In the genomic region with DNA sequence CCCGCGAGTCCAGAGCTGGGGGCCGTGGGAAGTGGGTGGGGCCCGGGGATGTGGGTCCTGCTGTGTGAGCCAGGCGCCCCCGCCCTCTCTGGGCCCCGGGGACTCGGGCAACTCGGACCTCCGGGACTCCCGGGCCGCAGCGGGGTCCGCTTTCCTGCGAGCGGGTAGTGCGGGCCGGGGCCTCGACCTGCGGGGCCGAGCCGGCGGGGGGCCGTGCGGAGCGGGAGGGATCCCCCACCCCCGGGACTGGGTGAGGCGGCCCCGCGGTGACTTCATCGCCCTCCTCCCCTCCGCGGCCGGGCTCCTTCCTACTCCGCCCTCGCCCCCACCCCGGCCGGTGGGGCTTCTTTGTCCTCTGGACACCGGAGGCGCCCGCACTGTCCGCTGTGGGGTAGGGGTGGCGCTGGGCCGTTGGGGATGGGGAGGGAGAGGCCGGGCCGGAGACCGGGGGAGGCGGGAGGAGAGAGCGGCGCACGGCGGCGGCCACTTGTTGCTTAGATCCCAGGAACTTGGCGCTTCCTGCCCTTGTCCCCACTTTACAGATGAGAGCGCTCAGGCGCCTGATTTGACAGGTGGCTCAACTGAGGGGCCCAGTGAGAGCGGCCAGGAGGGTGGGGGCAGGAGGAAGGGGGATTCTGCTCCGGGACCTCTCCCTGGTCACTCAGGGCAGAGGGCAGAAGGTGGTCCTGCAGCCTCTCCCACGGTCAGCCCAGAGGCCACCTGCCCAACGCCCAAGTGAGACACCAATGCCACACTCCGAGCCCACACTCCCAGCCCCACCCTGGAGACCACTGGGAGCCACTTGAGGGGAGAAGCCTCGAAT, we compare ENCODE assay signal across 1 cellular context.
TF ChIP-seq lines count a peak whose summit lies in the region.

No MANE protein-coding gene starts in this region.

TF ChIP-seq in HepG2, 621 proteins besides CTCF, POLR2A, EP300 and RAD21 (continued from another document and continues in another):
- TF ChIP-seq, protein P1, sequence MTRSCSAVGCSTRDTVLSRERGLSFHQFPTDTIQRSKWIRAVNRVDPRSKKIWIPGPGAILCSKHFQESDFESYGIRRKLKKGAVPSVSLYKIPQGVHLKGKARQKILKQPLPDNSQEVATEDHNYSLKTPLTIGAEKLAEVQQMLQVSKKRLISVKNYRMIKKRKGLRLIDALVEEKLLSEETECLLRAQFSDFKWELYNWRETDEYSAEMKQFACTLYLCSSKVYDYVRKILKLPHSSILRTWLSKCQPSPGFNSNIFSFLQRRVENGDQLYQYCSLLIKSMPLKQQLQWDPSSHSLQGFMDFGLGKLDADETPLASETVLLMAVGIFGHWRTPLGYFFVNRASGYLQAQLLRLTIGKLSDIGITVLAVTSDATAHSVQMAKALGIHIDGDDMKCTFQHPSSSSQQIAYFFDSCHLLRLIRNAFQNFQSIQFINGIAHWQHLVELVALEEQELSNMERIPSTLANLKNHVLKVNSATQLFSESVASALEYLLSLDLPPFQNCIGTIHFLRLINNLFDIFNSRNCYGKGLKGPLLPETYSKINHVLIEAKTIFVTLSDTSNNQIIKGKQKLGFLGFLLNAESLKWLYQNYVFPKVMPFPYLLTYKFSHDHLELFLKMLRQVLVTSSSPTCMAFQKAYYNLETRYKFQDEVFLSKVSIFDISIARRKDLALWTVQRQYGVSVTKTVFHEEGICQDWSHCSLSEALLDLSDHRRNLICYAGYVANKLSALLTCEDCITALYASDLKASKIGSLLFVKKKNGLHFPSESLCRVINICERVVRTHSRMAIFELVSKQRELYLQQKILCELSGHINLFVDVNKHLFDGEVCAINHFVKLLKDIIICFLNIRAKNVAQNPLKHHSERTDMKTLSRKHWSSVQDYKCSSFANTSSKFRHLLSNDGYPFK (CRISPR knock-in tag; IDR thresholded peaks at IDR 0.05; ENCODE audit: borderline replicate concordance) = no peak
- no peak for TF ChIP-seq GTF2F1 (IDR thresholded peaks at IDR 0.05; ENCODE audit: low read length)
- TF ChIP-seq ZNF589 (CRISPR knock-in tag; conservative IDR thresholded peaks at IDR 0.05) = no peak
- TF ChIP-seq, protein P2, sequence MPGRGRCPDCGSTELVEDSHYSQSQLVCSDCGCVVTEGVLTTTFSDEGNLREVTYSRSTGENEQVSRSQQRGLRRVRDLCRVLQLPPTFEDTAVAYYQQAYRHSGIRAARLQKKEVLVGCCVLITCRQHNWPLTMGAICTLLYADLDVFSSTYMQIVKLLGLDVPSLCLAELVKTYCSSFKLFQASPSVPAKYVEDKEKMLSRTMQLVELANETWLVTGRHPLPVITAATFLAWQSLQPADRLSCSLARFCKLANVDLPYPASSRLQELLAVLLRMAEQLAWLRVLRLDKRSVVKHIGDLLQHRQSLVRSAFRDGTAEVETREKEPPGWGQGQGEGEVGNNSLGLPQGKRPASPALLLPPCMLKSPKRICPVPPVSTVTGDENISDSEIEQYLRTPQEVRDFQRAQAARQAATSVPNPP (CRISPR knock-in tag; IDR thresholded peaks at IDR 0.05) = no peak
- TF ChIP-seq, protein P3, sequence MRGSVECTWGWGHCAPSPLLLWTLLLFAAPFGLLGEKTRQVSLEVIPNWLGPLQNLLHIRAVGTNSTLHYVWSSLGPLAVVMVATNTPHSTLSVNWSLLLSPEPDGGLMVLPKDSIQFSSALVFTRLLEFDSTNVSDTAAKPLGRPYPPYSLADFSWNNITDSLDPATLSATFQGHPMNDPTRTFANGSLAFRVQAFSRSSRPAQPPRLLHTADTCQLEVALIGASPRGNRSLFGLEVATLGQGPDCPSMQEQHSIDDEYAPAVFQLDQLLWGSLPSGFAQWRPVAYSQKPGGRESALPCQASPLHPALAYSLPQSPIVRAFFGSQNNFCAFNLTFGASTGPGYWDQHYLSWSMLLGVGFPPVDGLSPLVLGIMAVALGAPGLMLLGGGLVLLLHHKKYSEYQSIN (CRISPR knock-in tag; IDR thresholded peaks at IDR 0.05; ENCODE audit: borderline replicate concordance) = no peak
- no peak for TF ChIP-seq ZNF703 (CRISPR knock-in tag; IDR thresholded peaks at IDR 0.05; ENCODE audit: borderline replicate concordance)
- TF ChIP-seq KLF16 (CRISPR knock-in tag; IDR thresholded peaks at IDR 0.05) = no peak
- TF ChIP-seq SP2 (CRISPR knock-in tag; IDR thresholded peaks at IDR 0.05) = no peak
- no peak for TF ChIP-seq ZNF549 (CRISPR knock-in tag; IDR thresholded peaks at IDR 0.05)
- TF ChIP-seq ZMYM2 (CRISPR knock-in tag; IDR thresholded peaks at IDR 0.05) = peak; percentile 31; the same call in 1 of the 2 replicates
- no peak for TF ChIP-seq SKI (IDR thresholded peaks at IDR 0.05; ENCODE audit: partially characterized antibody)
- no peak for TF ChIP-seq PHF20 (CRISPR knock-in tag; IDR thresholded peaks at IDR 0.05)
- no peak; the same call in 1 of the 2 replicates for TF ChIP-seq ELF3 (CRISPR knock-in tag; IDR thresholded peaks at IDR 0.05)
- no peak for TF ChIP-seq BCL6 (CRISPR knock-in tag; IDR thresholded peaks at IDR 0.05)
- no peak for TF ChIP-seq SNAPC2 (CRISPR knock-in tag; IDR thresholded peaks at IDR 0.05)
- TF ChIP-seq, protein P4, sequence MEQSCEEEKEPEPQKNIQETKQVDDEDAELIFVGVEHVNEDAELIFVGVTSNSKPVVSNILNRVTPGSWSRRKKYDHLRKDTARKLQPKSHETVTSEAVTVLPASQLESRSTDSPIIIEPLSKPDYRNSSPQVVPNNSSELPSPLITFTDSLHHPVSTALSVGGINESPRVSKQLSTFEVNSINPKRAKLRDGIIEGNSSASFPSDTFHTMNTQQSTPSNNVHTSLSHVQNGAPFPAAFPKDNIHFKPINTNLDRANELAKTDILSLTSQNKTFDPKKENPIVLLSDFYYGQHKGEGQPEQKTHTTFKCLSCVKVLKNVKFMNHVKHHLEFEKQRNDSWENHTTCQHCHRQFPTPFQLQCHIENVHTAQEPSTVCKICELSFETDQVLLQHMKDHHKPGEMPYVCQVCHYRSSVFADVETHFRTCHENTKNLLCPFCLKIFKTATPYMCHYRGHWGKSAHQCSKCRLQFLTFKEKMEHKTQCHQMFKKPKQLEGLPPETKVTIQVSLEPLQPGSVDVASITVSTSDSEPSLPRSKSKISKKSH (CRISPR knock-in tag; IDR thresholded peaks at IDR 0.05; ENCODE audit: borderline replicate concordance) = peak; percentile 91
- TF ChIP-seq FOSL1 (CRISPR knock-in tag; IDR thresholded peaks at IDR 0.05; ENCODE audit: borderline replicate concordance) = no peak
- no peak for TF ChIP-seq ZNF562 (CRISPR knock-in tag; IDR thresholded peaks at IDR 0.05; ENCODE audit: borderline replicate concordance)
- no peak for TF ChIP-seq ZNF570 (CRISPR knock-in tag; IDR thresholded peaks at IDR 0.05; ENCODE audit: borderline replicate concordance)
- no peak for TF ChIP-seq SOX5 (CRISPR knock-in tag; IDR thresholded peaks at IDR 0.05; ENCODE audit: borderline replicate concordance)
- TF ChIP-seq ARNTL (CRISPR knock-in tag; IDR thresholded peaks at IDR 0.05) = no peak; the same call in 1 of the 2 replicates
- TF ChIP-seq RFX5 (IDR thresholded peaks at IDR 0.05; ENCODE audit: low read depth, low read length) = no peak
- no peak for TF ChIP-seq ZNF720 (CRISPR knock-in tag; IDR thresholded peaks at IDR 0.05)
- TF ChIP-seq, protein P5, sequence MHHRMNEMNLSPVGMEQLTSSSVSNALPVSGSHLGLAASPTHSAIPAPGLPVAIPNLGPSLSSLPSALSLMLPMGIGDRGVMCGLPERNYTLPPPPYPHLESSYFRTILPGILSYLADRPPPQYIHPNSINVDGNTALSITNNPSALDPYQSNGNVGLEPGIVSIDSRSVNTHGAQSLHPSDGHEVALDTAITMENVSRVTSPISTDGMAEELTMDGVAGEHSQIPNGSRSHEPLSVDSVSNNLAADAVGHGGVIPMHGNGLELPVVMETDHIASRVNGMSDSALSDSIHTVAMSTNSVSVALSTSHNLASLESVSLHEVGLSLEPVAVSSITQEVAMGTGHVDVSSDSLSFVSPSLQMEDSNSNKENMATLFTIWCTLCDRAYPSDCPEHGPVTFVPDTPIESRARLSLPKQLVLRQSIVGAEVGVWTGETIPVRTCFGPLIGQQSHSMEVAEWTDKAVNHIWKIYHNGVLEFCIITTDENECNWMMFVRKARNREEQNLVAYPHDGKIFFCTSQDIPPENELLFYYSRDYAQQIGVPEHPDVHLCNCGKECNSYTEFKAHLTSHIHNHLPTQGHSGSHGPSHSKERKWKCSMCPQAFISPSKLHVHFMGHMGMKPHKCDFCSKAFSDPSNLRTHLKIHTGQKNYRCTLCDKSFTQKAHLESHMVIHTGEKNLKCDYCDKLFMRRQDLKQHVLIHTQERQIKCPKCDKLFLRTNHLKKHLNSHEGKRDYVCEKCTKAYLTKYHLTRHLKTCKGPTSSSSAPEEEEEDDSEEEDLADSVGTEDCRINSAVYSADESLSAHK (CRISPR knock-in tag; IDR thresholded peaks at IDR 0.05; ENCODE audit: borderline replicate concordance) = no peak
- TF ChIP-seq, protein P6, sequence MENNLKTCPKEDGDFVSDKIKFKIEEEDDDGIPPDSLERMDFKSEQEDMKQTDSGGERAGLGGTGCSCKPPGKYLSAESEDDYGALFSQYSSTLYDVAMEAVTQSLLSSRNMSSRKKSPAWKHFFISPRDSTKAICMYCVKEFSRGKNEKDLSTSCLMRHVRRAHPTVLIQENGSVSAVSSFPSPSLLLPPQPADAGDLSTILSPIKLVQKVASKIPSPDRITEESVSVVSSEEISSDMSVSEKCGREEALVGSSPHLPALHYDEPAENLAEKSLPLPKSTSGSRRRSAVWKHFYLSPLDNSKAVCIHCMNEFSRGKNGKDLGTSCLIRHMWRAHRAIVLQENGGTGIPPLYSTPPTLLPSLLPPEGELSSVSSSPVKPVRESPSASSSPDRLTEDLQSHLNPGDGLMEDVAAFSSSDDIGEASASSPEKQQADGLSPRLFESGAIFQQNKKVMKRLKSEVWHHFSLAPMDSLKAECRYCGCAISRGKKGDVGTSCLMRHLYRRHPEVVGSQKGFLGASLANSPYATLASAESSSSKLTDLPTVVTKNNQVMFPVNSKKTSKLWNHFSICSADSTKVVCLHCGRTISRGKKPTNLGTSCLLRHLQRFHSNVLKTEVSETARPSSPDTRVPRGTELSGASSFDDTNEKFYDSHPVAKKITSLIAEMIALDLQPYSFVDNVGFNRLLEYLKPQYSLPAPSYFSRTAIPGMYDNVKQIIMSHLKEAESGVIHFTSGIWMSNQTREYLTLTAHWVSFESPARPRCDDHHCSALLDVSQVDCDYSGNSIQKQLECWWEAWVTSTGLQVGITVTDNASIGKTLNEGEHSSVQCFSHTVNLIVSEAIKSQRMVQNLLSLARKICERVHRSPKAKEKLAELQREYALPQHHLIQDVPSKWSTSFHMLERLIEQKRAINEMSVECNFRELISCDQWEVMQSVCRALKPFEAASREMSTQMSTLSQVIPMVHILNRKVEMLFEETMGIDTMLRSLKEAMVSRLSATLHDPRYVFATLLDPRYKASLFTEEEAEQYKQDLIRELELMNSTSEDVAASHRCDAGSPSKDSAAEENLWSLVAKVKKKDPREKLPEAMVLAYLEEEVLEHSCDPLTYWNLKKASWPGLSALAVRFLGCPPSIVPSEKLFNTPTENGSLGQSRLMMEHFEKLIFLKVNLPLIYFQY (CRISPR knock-in tag; IDR thresholded peaks at IDR 0.05; ENCODE audit: borderline replicate concordance) = no peak
- TF ChIP-seq, protein P7, sequence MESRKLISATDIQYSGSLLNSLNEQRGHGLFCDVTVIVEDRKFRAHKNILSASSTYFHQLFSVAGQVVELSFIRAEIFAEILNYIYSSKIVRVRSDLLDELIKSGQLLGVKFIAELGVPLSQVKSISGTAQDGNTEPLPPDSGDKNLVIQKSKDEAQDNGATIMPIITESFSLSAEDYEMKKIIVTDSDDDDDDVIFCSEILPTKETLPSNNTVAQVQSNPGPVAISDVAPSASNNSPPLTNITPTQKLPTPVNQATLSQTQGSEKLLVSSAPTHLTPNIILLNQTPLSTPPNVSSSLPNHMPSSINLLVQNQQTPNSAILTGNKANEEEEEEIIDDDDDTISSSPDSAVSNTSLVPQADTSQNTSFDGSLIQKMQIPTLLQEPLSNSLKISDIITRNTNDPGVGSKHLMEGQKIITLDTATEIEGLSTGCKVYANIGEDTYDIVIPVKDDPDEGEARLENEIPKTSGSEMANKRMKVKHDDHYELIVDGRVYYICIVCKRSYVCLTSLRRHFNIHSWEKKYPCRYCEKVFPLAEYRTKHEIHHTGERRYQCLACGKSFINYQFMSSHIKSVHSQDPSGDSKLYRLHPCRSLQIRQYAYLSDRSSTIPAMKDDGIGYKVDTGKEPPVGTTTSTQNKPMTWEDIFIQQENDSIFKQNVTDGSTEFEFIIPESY (CRISPR knock-in tag; IDR thresholded peaks at IDR 0.05) = no peak; the same call in 1 of the 2 replicates
- TF ChIP-seq, protein P8, sequence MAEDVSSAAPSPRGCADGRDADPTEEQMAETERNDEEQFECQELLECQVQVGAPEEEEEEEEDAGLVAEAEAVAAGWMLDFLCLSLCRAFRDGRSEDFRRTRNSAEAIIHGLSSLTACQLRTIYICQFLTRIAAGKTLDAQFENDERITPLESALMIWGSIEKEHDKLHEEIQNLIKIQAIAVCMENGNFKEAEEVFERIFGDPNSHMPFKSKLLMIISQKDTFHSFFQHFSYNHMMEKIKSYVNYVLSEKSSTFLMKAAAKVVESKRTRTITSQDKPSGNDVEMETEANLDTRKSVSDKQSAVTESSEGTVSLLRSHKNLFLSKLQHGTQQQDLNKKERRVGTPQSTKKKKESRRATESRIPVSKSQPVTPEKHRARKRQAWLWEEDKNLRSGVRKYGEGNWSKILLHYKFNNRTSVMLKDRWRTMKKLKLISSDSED (CRISPR knock-in tag; IDR thresholded peaks at IDR 0.05) = no peak
